15 cellular contexts compared by ENCODE assay signal in genomic region chr12:28235017-28235416, GRCh38. TPM values are rescaled to one million over a fixed set of nuclear protein-coding genes. Genes with fewer than 3 reads are reported as not detected.
DNase-seq lines count a peak whose midpoint lies in the region; ATAC-seq and TF ChIP-seq lines count a peak whose summit lies in the region.
"Had no signal": no experiment of that assay in that cellular context is flagged by ENCODE, and none has a peak within 500 bp of the region (broad histone marks: within the 10 kb centered on the region; RNA-seq: fewer than 3 reads in every experiment).

No MANE protein-coding gene starts in this region.

- H3K79me2 ChIP-seq in DND-41 (ENCODE audit: insufficient read depth, low read length): peaks cover 40% of the 10 kb centered on the region

- H3K9me3 ChIP-seq in DND-41 (ENCODE audit: insufficient read depth, low read length, severe bottlenecking): no peaks in the 10 kb centered on the region
- H3K9me3 ChIP-seq in aorta (ENCODE audit: control insufficient read depth, low read length): no peaks in the 10 kb centered on the region

- H3K27me3 ChIP-seq in DND-41 (ENCODE audit: insufficient read depth, low read length, poor library complexity): no peaks in the 10 kb centered on the region
- H3K27me3 ChIP-seq in aorta (ENCODE audit: control insufficient read depth in 1 of 2, insufficient read depth in 2 of 2, low read length in 1 of 2): no peaks in the 10 kb centered on the region

- H3K36me3 Mint-ChIP-seq in effector memory CD8-positive, alpha-beta T cell (ENCODE audit: insufficient read depth): no peaks in the 10 kb centered on the region

- H3K36me3 ChIP-seq in DND-41 (ENCODE audit: insufficient read depth, low read length) (no peaks in the 10 kb centered on the region), aorta (ENCODE audit: control insufficient read depth in 1 of 2, insufficient read depth in 2 of 2, low read length in 1 of 2) (no peaks in the 10 kb centered on the region)

- H2AFZ ChIP-seq in DND-41 (ENCODE audit: low read depth, low read length): no peak overlapping the region

- TF ChIP-seq CTCF in DND-41 (IDR thresholded peaks at IDR 0.05; ENCODE audit: borderline replicate concordance, extremely low read depth, low read length, poor library complexity, severe bottlenecking) (no peak), NB4 (IDR thresholded peaks at IDR 0.05; ENCODE audit: low read depth, low read length) (no peak)

- no peak overlapping the region for H3K9ac ChIP-seq in DND-41 (ENCODE audit: low read depth, low read length)

- H3K4me2 ChIP-seq in DND-41 (ENCODE audit: insufficient read depth, low read length): no peak overlapping the region

- H4K20me1 ChIP-seq in DND-41 (ENCODE audit: insufficient read depth, low read length): no peaks in the 10 kb centered on the region

- DNase-seq in DND-41 (no peak), NB4 (ENCODE audit: low read depth) (peak; percentile 44), C1 segment of cervical spinal cord (lab: John Stamatoyannopoulos, UW) (no peak), HuH-7.5 (ENCODE audit: low spot score) (no peak), aorta (no peak)
- DNase-seq in effector memory CD8-positive, alpha-beta T cell: no peak
- DNase-seq: CD8-positive, alpha-beta T cell; EL; KBM-7; NCI-H1436; NCI-H2081; NCI-H524 had no signal

- H3K27ac ChIP-seq in DND-41 (ENCODE audit: low read length) (no peak overlapping the region), aorta (ENCODE audit: low read depth in 1 of 2, low read length in 2 of 2) (no peak overlapping the region)
- H3K27ac ChIP-seq: HL-60 had no signal

- no peaks in the 10 kb centered on the region for H3K9me3 Mint-ChIP-seq in effector memory CD8-positive, alpha-beta T cell
- H3K9me3 Mint-ChIP-seq: CD8-positive, alpha-beta T cell had no signal

- TF ChIP-seq POLR2A in NB4 (IDR thresholded peaks at IDR 0.05; ENCODE audit: extremely low read depth, insufficient read length): no peak

- peaks cover 8 to 24% of the 10 kb centered on the region in 2 donors for H3K4me1 Mint-ChIP-seq in effector memory CD8-positive, alpha-beta T cell (ENCODE audit: low read depth in 2 of 2)

- H3K4me3 Mint-ChIP-seq in effector memory CD8-positive, alpha-beta T cell: no peak overlapping the region
- H3K4me3 Mint-ChIP-seq: B cell; CD8-positive, alpha-beta T cell had no signal

- H3K4me3 ChIP-seq in DND-41 (ENCODE audit: low read depth in 1 of 2, low read length in 2 of 2): no peak overlapping the region
- H3K4me3 ChIP-seq in NB4 (ENCODE audit: low read depth, low read length): no peak overlapping the region
- no peak overlapping the region for H3K4me3 ChIP-seq in aorta (ENCODE audit: low read length in 2 of 2)

- no peaks in the 10 kb centered on the region for H3K27me3 Mint-ChIP-seq in effector memory CD8-positive, alpha-beta T cell
- H3K27me3 Mint-ChIP-seq: B cell had no signal

- H3K27ac Mint-ChIP-seq in effector memory CD8-positive, alpha-beta T cell: no peak overlapping the region
- H3K27ac Mint-ChIP-seq: B cell; CD8-positive, alpha-beta T cell had no signal

- WGBS in aorta, 2 donors: 80 to 87% methylated on average over 1 of the region's 1 CpG

- ATAC-seq in DND-41 (ENCODE audit: insufficient read depth, low read depth) (peak; percentile 55; the same call in 1 of the 3 replicates), GM18511 (IDR thresholded peaks at IDR 0.05; ENCODE audit: unreplicated experiment) (peak; percentile 52), aorta (ENCODE audit: low FRiP score) (no peak)
- peak; percentile 49 for ATAC-seq in effector memory CD8-positive, alpha-beta T cell (replicated peaks)
- ATAC-seq: CD8-positive, alpha-beta T cell had no signal

- intact Hi-C loops in aorta (cut with DNase I): no loop called here

- 0 out of 2 replicates have a peak, but pooled peaks cover 3% of the 10 kb centered on the region for H3K4me1 ChIP-seq in DND-41 (ENCODE audit: insufficient read depth, low read length)
- H3K4me1 ChIP-seq in aorta (ENCODE audit: control insufficient read depth in 1 of 2, insufficient read depth in 2 of 2, low read length in 2 of 2): no peaks in the 10 kb centered on the region

RNA-seq across cellular contexts. Expression of gene CCDC91, which starts 44.8 kb away (rescaled TPM):
- total RNA-seq in aorta: 10 to 100 TPM; 27.5 to 30.1 TPM
- polyA plus RNA-seq in aorta: 10 to 100 TPM; 19.8 to 29.9 TPM
